Comparison of ENCODE assay signal across 12 cellular contexts in genomic region chr11:75403983-75404658, GRCh38. TPM values are rescaled to one million over a fixed set of nuclear protein-coding genes. Genes with fewer than 3 reads are reported as not detected.
A peak's percentile ranks its signal among the peaks of the same experiment; 100 is the strongest.
DNase-seq lines count a peak whose midpoint lies in the region; ATAC-seq and TF ChIP-seq lines count a peak whose summit lies in the region.
"Had no signal": no experiment of that assay in that cellular context is flagged by ENCODE, and none has a peak within 500 bp of the region (broad histone marks: within the 10 kb centered on the region; RNA-seq: fewer than 3 reads in every experiment).

No MANE protein-coding gene starts in this region.

- peaks cover 6% of the 10 kb centered on the region; the same call in 1 of the 2 replicates for H3K9me1 ChIP-seq in IMR-90 (ENCODE audit: insufficient read depth, low read length)

- TF ChIP-seq CTCF in IMR-90 (conservative IDR thresholded peaks at IDR 0.05; ENCODE audit: low read depth, low read length), result no peak
- TF ChIP-seq CTCF in progenitor cell of endocrine pancreas (IDR thresholded peaks at IDR 0.05; ENCODE audit: unreplicated experiment), result no peak

- H2BK20ac ChIP-seq in IMR-90 (ENCODE audit: low read depth, low read length), result no peak overlapping the region

- peak overlapping the region; percentile 1; the same call in 1 of the 2 replicates for H3K9ac ChIP-seq in IMR-90 (ENCODE audit: low read depth, low read length)

- TF ChIP-seq POLR2A in IMR-90 (IDR thresholded peaks at IDR 0.05; ENCODE audit: low read depth, low read length), result no peak

- POLR2A ChIA-PET in IMR-90 (lab: Charles Lee; ENCODE audit: unreplicated experiment), result no interaction called here

- peaks cover 48% of the 10 kb centered on the region for H3K4me1 Mint-ChIP-seq in activated CD4-positive, alpha-beta T cell treated with anti-CD3 and anti-CD28 coated beads, Interleukin-2, amount 10 ng/mL, durations not matched to agents 24 days and 14 days
- H3K4me1 Mint-ChIP-seq in activated naive CD8-positive, alpha-beta T cell treated with anti-CD3 and anti-CD28 coated beads for 36 hours, result peaks cover 55% of the 10 kb centered on the region
- H3K4me1 Mint-ChIP-seq in progenitor cell of endocrine pancreas (ENCODE audit: low read depth), result peaks cover 33% of the 10 kb centered on the region

- H3K36me3 Mint-ChIP-seq in activated CD4-positive, alpha-beta T cell treated with anti-CD3 and anti-CD28 coated beads, Interleukin-2, amount 10 ng/mL, durations not matched to agents 24 days and 14 days (ENCODE audit: low read depth), result peaks cover 84% of the 10 kb centered on the region
- peaks cover 88% of the 10 kb centered on the region for H3K36me3 Mint-ChIP-seq in activated naive CD8-positive, alpha-beta T cell treated with anti-CD3 and anti-CD28 coated beads for 36 hours
- peaks cover 54% of the 10 kb centered on the region for H3K36me3 Mint-ChIP-seq in progenitor cell of endocrine pancreas (ENCODE audit: insufficient read depth)

- H2AFZ ChIP-seq in IMR-90 (replicated peaks; ENCODE audit: low read length, poor library complexity), result no peak overlapping the region

- no peak overlapping the region for H3K4me3 ChIP-seq in IMR-90 (ENCODE audit: insufficient read depth, low read depth, low read length)
- H3K4me3 ChIP-seq: transverse colon had no signal

- BruUV-seq in IMR-90 (replicated peaks; lab: Mats Ljungman, UMichigan), result no TSS peak

- peak overlapping the region; percentile 98 for H3K4me3 Mint-ChIP-seq in activated CD4-positive, alpha-beta T cell treated with anti-CD3 and anti-CD28 coated beads, Interleukin-2, amount 10 ng/mL, durations not matched to agents 24 days and 14 days
- H3K4me3 Mint-ChIP-seq in activated naive CD8-positive, alpha-beta T cell treated with anti-CD3 and anti-CD28 coated beads for 36 hours, result peak overlapping the region; percentile 94
- H3K4me3 Mint-ChIP-seq in progenitor cell of endocrine pancreas (ENCODE audit: low read depth), result no peak overlapping the region

- intact Hi-C loops in activated CD4-positive, alpha-beta T cell treated with anti-CD3 and anti-CD28 coated beads, Interleukin-2, amount 10 ng/mL, durations not matched to agents 24 days and 14 days (cut with micrococcal nuclease), result no loop called here
- intact Hi-C loops in IMR-90 (cut with micrococcal nuclease), result no loop called here

- H3K27ac ChIP-seq in IMR-90 (ENCODE audit: insufficient read depth, low read length), result no peak overlapping the region
- H3K27ac ChIP-seq: transverse colon had no signal

- peak overlapping the region; percentile 48 for H3K27ac Mint-ChIP-seq in activated CD4-positive, alpha-beta T cell treated with anti-CD3 and anti-CD28 coated beads, Interleukin-2, amount 10 ng/mL, durations not matched to agents 24 days and 14 days
- peak overlapping the region; percentile 97 for H3K27ac Mint-ChIP-seq in activated naive CD8-positive, alpha-beta T cell treated with anti-CD3 and anti-CD28 coated beads for 36 hours
- peak overlapping the region; percentile 53 for H3K27ac Mint-ChIP-seq in progenitor cell of endocrine pancreas

- H3K56ac ChIP-seq in IMR-90 (ENCODE audit: extremely low read depth, insufficient read depth, low read length), result no peak overlapping the region; the same call in 1 of the 2 replicates

- H2BK5ac ChIP-seq in IMR-90 (ENCODE audit: low read depth, low read length, poor library complexity, severe bottlenecking), result no peak overlapping the region

- H3K79me1 ChIP-seq in IMR-90 (ENCODE audit: low read depth in 1 of 2, low read length in 2 of 2), result peaks cover 19 to 68% of the 10 kb centered on the region in 2 experiments

- no peak overlapping the region for H2BK120ac ChIP-seq in IMR-90 (ENCODE audit: low read depth, low read length)

- WGBS in IMR-90 (ENCODE audit: extremely low coverage in 2 of 2, insufficient read length in 1 of 2), 2 experiments, result 96% methylated on average over 11 of the region's 15 CpGs; no CpG with 5 or more reads in 1 of the 2 experiments

- no peaks in the 10 kb centered on the region for H3K27me3 ChIP-seq in IMR-90 (ENCODE audit: control insufficient read depth, insufficient read depth, low read length)
- H3K27me3 ChIP-seq: transverse colon had no signal

- dilution Hi-C loops in IMR-90 (cut with HindIII; ENCODE audit: low sequenced_read_pairs, unreplicated experiment), result no loop called here

- peaks cover 64% of the 10 kb centered on the region for H3K36me3 ChIP-seq in IMR-90 (ENCODE audit: control insufficient read depth, insufficient read depth, low read length)

- no peak overlapping the region for H3K4me2 ChIP-seq in IMR-90 (ENCODE audit: low read depth, low read length)

- H2BK15ac ChIP-seq in IMR-90 (ENCODE audit: low read depth, low read length), result no peak overlapping the region

- no peak for ATAC-seq in IMR-90 (ENCODE audit: low read depth)
- ATAC-seq: Right ventricle myocardium inferior had no signal

- in situ Hi-C loops in IMR-90 (cut with MboI; ENCODE audit: low sequenced_read_pairs), result no loop called here

- no peaks in the 10 kb centered on the region for H3K9me3 ChIP-seq in IMR-90 (ENCODE audit: control insufficient read depth, insufficient read depth, low read length)
- H3K9me3 ChIP-seq: transverse colon had no signal

- no peak overlapping the region for H3K14ac ChIP-seq in IMR-90 (replicated peaks; ENCODE audit: low read depth, low read length)

- H2AK9ac ChIP-seq in IMR-90 (replicated peaks; ENCODE audit: low read depth, low read length, poor library complexity), result no peak overlapping the region

- TF ChIP-seq RAD21 in IMR-90 (IDR thresholded peaks at IDR 0.05; ENCODE audit: low read length), result no peak

- H3K9me3 Mint-ChIP-seq in activated CD4-positive, alpha-beta T cell treated with anti-CD3 and anti-CD28 coated beads, Interleukin-2, amount 10 ng/mL, durations not matched to agents 24 days and 14 days, result no peaks in the 10 kb centered on the region
- no peaks in the 10 kb centered on the region for H3K9me3 Mint-ChIP-seq in activated naive CD8-positive, alpha-beta T cell treated with anti-CD3 and anti-CD28 coated beads for 36 hours
- no peaks in the 10 kb centered on the region for H3K9me3 Mint-ChIP-seq in progenitor cell of endocrine pancreas (ENCODE audit: low read depth)

- H3K23ac ChIP-seq in IMR-90 (ENCODE audit: low read depth, low read length), result no peak overlapping the region

- no peak overlapping the region for H3K18ac ChIP-seq in IMR-90 (ENCODE audit: low read depth, low read length)

- no peak overlapping the region for H4K91ac ChIP-seq in IMR-90 (ENCODE audit: insufficient read depth, low read depth, low read length)

- H4K8ac ChIP-seq in IMR-90 (ENCODE audit: low read depth in 2 of 2, low read length in 2 of 2), result no peak overlapping the region

- H3K27me3 Mint-ChIP-seq in activated CD4-positive, alpha-beta T cell treated with anti-CD3 and anti-CD28 coated beads, Interleukin-2, amount 10 ng/mL, durations not matched to agents 24 days and 14 days, result no peaks in the 10 kb centered on the region
- peaks cover 7% of the 10 kb centered on the region for H3K27me3 Mint-ChIP-seq in activated naive CD8-positive, alpha-beta T cell treated with anti-CD3 and anti-CD28 coated beads for 36 hours
- H3K27me3 Mint-ChIP-seq in progenitor cell of endocrine pancreas, result no peaks in the 10 kb centered on the region

- H4K20me1 ChIP-seq in IMR-90 (ENCODE audit: insufficient read depth, low read length), result peaks cover 95% of the 10 kb centered on the region

- no peak overlapping the region for H2AK5ac ChIP-seq in IMR-90 (ENCODE audit: low read depth, low read length)

- H3K4ac ChIP-seq in IMR-90 (ENCODE audit: low read depth, low read length), result no peak overlapping the region

- no peak for DNase-seq in activated CD4-positive, alpha-beta T cell treated with anti-CD3 and anti-CD28 coated beads, Interleukin-2, amount 10 ng/mL, durations not matched to agents 24 days and 14 days
- no peak for DNase-seq in activated CD4-positive, alpha-beta T cell treated with anti-CD3 and anti-CD28 coated beads for 1 hour
- DNase-seq in IMR-90 (no peak), progenitor cell of endocrine pancreas (ENCODE audit: low spot score, unreplicated experiment) (no peak), nucleus accumbens (lab: John Stamatoyannopoulos, UW) (no peak), medulla oblongata (ENCODE audit: extremely low spot score) (no peak)
- DNase-seq in activated naive CD8-positive, alpha-beta T cell treated with anti-CD3 and anti-CD28 coated beads for 36 hours, result no peak
- no peak for DNase-seq in activated CD4-positive, CD25-positive, alpha-beta regulatory T cell (lab: John Stamatoyannopoulos, UW)
- DNase-seq: NCI-H1436 treated with DMSO at 0.1 percent for 48 hours, NCI-H524, transverse colon had no signal

- no peak overlapping the region for H4K5ac ChIP-seq in IMR-90 (ENCODE audit: low read depth, low read length)

- peaks cover 5% of the 10 kb centered on the region for H3K4me1 ChIP-seq in IMR-90 (ENCODE audit: control insufficient read depth, insufficient read depth, low read length)

- CTCF ChIA-PET in IMR-90 (lab: Yijun Ruan, JAX), result no interaction called here

RNA-seq across cellular contexts. Expression of gene RPS3, which starts 4.8 kb away (rescaled TPM):
- 3,383 and 3,385 TPM in 2 replicates for total RNA-seq in activated CD4-positive, alpha-beta T cell treated with anti-CD3 and anti-CD28 coated beads, Interleukin-2, amount 10 ng/mL, durations not matched to agents 24 days and 14 days
- 2,360 and 3,444 TPM in 2 replicates for total RNA-seq in IMR-90 (2012; rRNA removed)
- polyA plus RNA-seq in IMR-90 (2012; rRNA removed), result 2,477 and 2,872 TPM in 2 replicates
- 2,410 and 4,196 TPM in 2 replicates for polyA plus RNA-seq in IMR-90 (2012; cell fraction: cytosol; rRNA removed)
- 593 and 1,092 TPM in 2 replicates for polyA plus RNA-seq in IMR-90 (2012; cell fraction: nucleus; rRNA removed; ENCODE audit: low replicate concordance)
- total RNA-seq in activated naive CD8-positive, alpha-beta T cell treated with anti-CD3 and anti-CD28 coated beads for 36 hours, result 1,000 to 10,000 TPM; 4,132 to 4,264 TPM
- total RNA-seq in progenitor cell of endocrine pancreas, result 2,637 and 2,682 TPM in 2 replicates

RNA-seq across cellular contexts. Expression of gene KLHL35, which starts 28.9 kb away (rescaled TPM):
- total RNA-seq in activated CD4-positive, alpha-beta T cell treated with anti-CD3 and anti-CD28 coated beads, Interleukin-2, amount 10 ng/mL, durations not matched to agents 24 days and 14 days, result 1.7 and 2.0 TPM in 2 replicates
- total RNA-seq in IMR-90 (2012; rRNA removed) (1.4 and 1.6 TPM in 2 replicates), progenitor cell of endocrine pancreas (0.55 and 1.2 TPM in 2 replicates)
- 3.3 TPM in 2 replicates for polyA plus RNA-seq in IMR-90 (2012; rRNA removed)
- 2.1 and 6.1 TPM in 2 replicates for polyA plus RNA-seq in IMR-90 (2012; cell fraction: cytosol; rRNA removed)
- polyA plus RNA-seq in IMR-90 (2012; cell fraction: nucleus; rRNA removed; ENCODE audit: low replicate concordance), result 4.0 and 10.4 TPM in 2 replicates
- under 1 TPM; 0.21 to 0.58 TPM for total RNA-seq in activated naive CD8-positive, alpha-beta T cell treated with anti-CD3 and anti-CD28 coated beads for 36 hours

RNA-seq across cellular contexts. Expression of gene ARRB1, which starts 52.7 kb away (rescaled TPM):
- total RNA-seq in activated CD4-positive, alpha-beta T cell treated with anti-CD3 and anti-CD28 coated beads, Interleukin-2, amount 10 ng/mL, durations not matched to agents 24 days and 14 days, result 22.7 and 23.8 TPM in 2 replicates
- 13.1 and 17.4 TPM in 2 replicates for total RNA-seq in IMR-90 (2012; rRNA removed)
- polyA plus RNA-seq in IMR-90 (2012; rRNA removed), result 11.0 and 11.4 TPM in 2 replicates
- 11.9 and 16.6 TPM in 2 replicates for polyA plus RNA-seq in IMR-90 (2012; cell fraction: cytosol; rRNA removed)
- 9.6 and 12.8 TPM in 2 replicates for polyA plus RNA-seq in IMR-90 (2012; cell fraction: nucleus; rRNA removed; ENCODE audit: low replicate concordance)
- 10 to 100 TPM; 25.6 to 26.3 TPM for total RNA-seq in activated naive CD8-positive, alpha-beta T cell treated with anti-CD3 and anti-CD28 coated beads for 36 hours
- 32.5 and 36.0 TPM in 2 replicates for total RNA-seq in progenitor cell of endocrine pancreas
